8 cellular contexts compared by ENCODE assay signal in the genomic region with DNA sequence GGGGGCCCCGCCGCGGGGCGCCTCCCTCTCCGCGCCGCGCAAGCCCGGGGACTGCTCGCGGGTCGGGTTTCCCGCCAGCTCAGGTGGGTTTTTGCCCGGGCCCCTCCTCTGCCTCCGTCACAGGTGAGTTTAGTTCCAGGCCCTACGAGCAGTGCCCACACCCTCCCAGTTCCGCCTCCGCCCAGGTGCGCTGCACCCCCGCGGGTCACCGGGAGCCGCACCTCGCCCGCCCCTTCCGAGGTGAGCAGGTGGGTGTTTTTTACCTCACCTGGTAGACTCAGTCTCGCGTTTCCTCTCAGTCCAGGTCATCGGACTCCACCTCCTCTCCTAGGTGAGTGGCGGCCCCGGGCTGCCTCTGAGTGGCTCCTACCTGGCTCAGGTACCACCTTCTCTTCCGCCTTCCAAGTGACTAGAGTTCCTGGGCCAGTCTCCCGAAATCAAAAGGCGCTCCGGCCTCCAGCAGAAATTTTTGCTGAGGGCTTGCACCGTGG. TPM values are rescaled to one million over a fixed set of nuclear protein-coding genes. Genes with fewer than 3 reads are reported as not detected.
DNase-seq lines count a peak whose midpoint lies in the region; ATAC-seq, FAIRE-seq and TF ChIP-seq lines count a peak whose summit lies in the region.

A gene with protein sequence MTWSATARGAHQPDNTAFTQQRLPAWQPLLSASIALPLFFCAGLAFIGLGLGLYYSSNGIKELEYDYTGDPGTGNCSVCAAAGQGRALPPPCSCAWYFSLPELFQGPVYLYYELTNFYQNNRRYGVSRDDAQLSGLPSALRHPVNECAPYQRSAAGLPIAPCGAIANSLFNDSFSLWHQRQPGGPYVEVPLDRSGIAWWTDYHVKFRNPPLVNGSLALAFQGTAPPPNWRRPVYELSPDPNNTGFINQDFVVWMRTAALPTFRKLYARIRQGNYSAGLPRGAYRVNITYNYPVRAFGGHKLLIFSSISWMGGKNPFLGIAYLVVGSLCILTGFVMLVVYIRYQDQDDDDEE (minus strand): TSS at position 153 of the 491 bp plus-strand sequence. CDS start 191 bp downstream, outside the sequence.

- H3K4me3 Mint-ChIP-seq in stimulated activated effector memory CD8-positive, alpha-beta T cell treated with anti-CD3 and anti-CD28 coated beads, Interleukin-12 subunit alpha, Interleukin-12 subunit beta, amount 100 ng/mL, for 72 hours: peak within 1 kb of the TSS; percentile 92

- H3K4me1 Mint-ChIP-seq in stimulated activated effector memory CD8-positive, alpha-beta T cell treated with anti-CD3 and anti-CD28 coated beads, Interleukin-12 subunit alpha, Interleukin-12 subunit beta, amount 100 ng/mL, for 72 hours: peaks cover 28% of the 10 kb centered on the region

- DNase-seq in NCI-H2196 treated with DMSO at 0.1 percent for 48 hours (lab: John Stamatoyannopoulos, UW; ENCODE audit: unreplicated experiment): peak; percentile 80
- DNase-seq in adrenal gland: peak in 2 of 7 donors; percentile 22 to 23
- DNase-seq in kidney: peak; percentile 92
- no peak for DNase-seq in stimulated activated effector memory CD8-positive, alpha-beta T cell treated with anti-CD3 and anti-CD28 coated beads, Interleukin-12 subunit alpha, Interleukin-12 subunit beta, amount 100 ng/mL, for 72 hours (ENCODE audit: low spot score in 2 of 2)
- DNase-seq in HuH-7 (ENCODE audit: low spot score): no peak
- DNase-seq in medulla oblongata (ENCODE audit: extremely low spot score): no peak
- DNase-seq in NCI-H1694 treated with DMSO at 0.1 percent for 48 hours (lab: John Stamatoyannopoulos, UW): no peak

- no peak for FAIRE-seq in kidney (lab: Jason Lieb, UNC)

- H3K27ac Mint-ChIP-seq in stimulated activated effector memory CD8-positive, alpha-beta T cell treated with anti-CD3 and anti-CD28 coated beads, Interleukin-12 subunit alpha, Interleukin-12 subunit beta, amount 100 ng/mL, for 72 hours: peak within 1 kb of the TSS; percentile 90

- no peak for ATAC-seq in stimulated activated effector memory CD8-positive, alpha-beta T cell treated with anti-CD3 and anti-CD28 coated beads, Interleukin-12 subunit alpha, Interleukin-12 subunit beta, amount 100 ng/mL, for 72 hours

- no peak for TF ChIP-seq POLR2A in adrenal gland (IDR thresholded peaks at IDR 0.05)

- 12 to 22% (median 17%) methylated on average over 19 to 36 of the region's 36 CpGs for WGBS in adrenal gland, 4 donors

- H3K27me3 ChIP-seq in adrenal gland: peaks cover 7% of the 10 kb centered on the region

- no peak for TF ChIP-seq CTCF in adrenal gland (IDR thresholded peaks at IDR 0.05)
- TF ChIP-seq CTCF in kidney (IDR thresholded peaks at IDR 0.05; ENCODE audit: borderline replicate concordance, extremely low read depth, insufficient read depth): no peak

- H3K9me3 Mint-ChIP-seq in stimulated activated effector memory CD8-positive, alpha-beta T cell treated with anti-CD3 and anti-CD28 coated beads, Interleukin-12 subunit alpha, Interleukin-12 subunit beta, amount 100 ng/mL, for 72 hours: no peaks in the 10 kb centered on the region

- peaks cover 12 to 30% of the 10 kb centered on the region in 2 donors for H3K4me1 ChIP-seq in adrenal gland (replicated peaks in 1 of 2)
- no peaks in the 10 kb centered on the region for H3K4me1 ChIP-seq in kidney (ENCODE audit: control insufficient read depth in 1 of 2, insufficient read depth in 1 of 2, low read depth in 1 of 2, low read length in 2 of 2)

- intact Hi-C loops in adrenal gland (cut with DNase I): no loop called here
- intact Hi-C loops in kidney (cut with DNase I): no loop called here

- H3K9me3 ChIP-seq in adrenal gland (replicated peaks in 1 of 3) (no peaks in the 10 kb centered on the region), kidney (ENCODE audit: control insufficient read depth in 1 of 2, low read length in 2 of 2) (no peaks in the 10 kb centered on the region)

- no peaks in the 10 kb centered on the region for H3K36me3 Mint-ChIP-seq in stimulated activated effector memory CD8-positive, alpha-beta T cell treated with anti-CD3 and anti-CD28 coated beads, Interleukin-12 subunit alpha, Interleukin-12 subunit beta, amount 100 ng/mL, for 72 hours

- peak within 1 kb of the TSS; percentile 61 to 65 for H3K9ac ChIP-seq in kidney (ENCODE audit: low read length in 2 of 2)

- H3K36me3 ChIP-seq in adrenal gland (replicated peaks in 1 of 2) (no peaks in the 10 kb centered on the region), kidney (ENCODE audit: control insufficient read depth in 1 of 2, insufficient read depth in 2 of 2, low read length in 2 of 2) (no peaks in the 10 kb centered on the region)

- H3K27ac ChIP-seq in adrenal gland (peak within 1 kb of the TSS in 4 of 5 donors; percentile 63 to 88 (median 73)), kidney (ENCODE audit: low read depth in 2 of 2, low read length in 2 of 2) (peak within 1 kb of the TSS; percentile 77 to 84)

- peak within 1 kb of the TSS; percentile 25; the same call in 1 of the 2 replicates for H3K4me3 ChIP-seq in GM08714 (ENCODE audit: low read length)
- peak within 1 kb of the TSS in 3 of 4 donors; percentile 48 to 71 (median 53) for H3K4me3 ChIP-seq in adrenal gland
- peak within 1 kb of the TSS; percentile 54 to 63 for H3K4me3 ChIP-seq in kidney (ENCODE audit: low read length in 2 of 2)

RNA-seq across cellular contexts. Expression of the gene that starts here (rescaled TPM):
- 1 to 10 TPM; 2.4 to 6.0 (median 4.9) TPM for total RNA-seq in adrenal gland
- polyA plus RNA-seq in adrenal gland: 1 to 10 TPM; 1.8 to 2.4 (median 1.9) TPM
- total RNA-seq in kidney: 20.4 TPM
- polyA plus RNA-seq in kidney (ENCODE audit: insufficient read depth, low read depth, low replicate concordance): 9.4 TPM

Comparison
In these comparisons a context has a peak if more than half of its experiments do, and no peak if none do; other contexts are left out.
1. DNase-seq: peak in NCI-H2196 treated with DMSO at 0.1 percent for 48 hours (single experiment) and kidney (single experiment); none in stimulated activated effector memory CD8-positive, alpha-beta T cell treated with anti-CD3 and anti-CD28 coated beads, Interleukin-12 subunit alpha, Interleukin-12 subunit beta, amount 100 ng/mL, for 72 hours (0 of 2), HuH-7 (single experiment), medulla oblongata (single experiment) and NCI-H1694 treated with DMSO at 0.1 percent for 48 hours (single experiment).
2. Peak in every context shown above with its lines, with median percentiles within 50 percentile points of each other: H3K4me3 ChIP-seq.